13 cellular contexts compared by ENCODE assay signal in genomic region chr6:16730720-16731502, GRCh38. TPM values are rescaled to one million over a fixed set of nuclear protein-coding genes. Genes with fewer than 3 reads are reported as not detected.
DNase-seq lines count a peak whose midpoint lies in the region; ATAC-seq and TF ChIP-seq lines count a peak whose summit lies in the region.
"Had no signal": no experiment of that assay in that cellular context is flagged by ENCODE, and none has a peak within 500 bp of the region (broad histone marks: within the 10 kb centered on the region; RNA-seq: fewer than 3 reads in every experiment).

No MANE protein-coding gene starts in this region.

- H3K4me3 Mint-ChIP-seq in stimulated activated naive CD8-positive, alpha-beta T cell treated with anti-CD3 and anti-CD28 coated beads, Interleukin-15, Interleukin-2, amounts not matched to agents 100 ng/mL and 50 ng/mL, for 24 hours = peak overlapping the region; percentile 60

- H3K27me3 ChIP-seq in SJCRH30 = no peaks in the 10 kb centered on the region

- peaks cover 79% of the 10 kb centered on the region for H3K4me1 Mint-ChIP-seq in stimulated activated naive CD8-positive, alpha-beta T cell treated with anti-CD3 and anti-CD28 coated beads, Interleukin-15, Interleukin-2, amounts not matched to agents 100 ng/mL and 50 ng/mL, for 24 hours (ENCODE audit: low read depth)

- H3K36me3 Mint-ChIP-seq in stimulated activated naive CD8-positive, alpha-beta T cell treated with anti-CD3 and anti-CD28 coated beads, Interleukin-15, Interleukin-2, amounts not matched to agents 100 ng/mL and 50 ng/mL, for 24 hours (ENCODE audit: low read depth) = peaks cover 17% of the 10 kb centered on the region

- 0 out of 2 replicates have a peak, but pooled peaks cover 2% of the 10 kb centered on the region for H3K4me1 ChIP-seq in SJCRH30

- intact Hi-C loops in left colon (cut with DNase I, micrococcal nuclease) = no loop called here

- no peak overlapping the region for H3K27ac ChIP-seq in SJCRH30
- H3K27ac ChIP-seq: C4-2B had no signal

- no peaks in the 10 kb centered on the region for H3K36me3 ChIP-seq in SJCRH30

- no peak for ATAC-seq in stimulated activated naive CD8-positive, alpha-beta T cell treated with anti-CD3 and anti-CD28 coated beads, Interleukin-15, Interleukin-2, amounts not matched to agents 100 U/mL and 50 U/mL, for 24 hours
- peak; percentile 56 for ATAC-seq in left colon
- ATAC-seq in HG03045 (IDR thresholded peaks at IDR 0.05; ENCODE audit: unreplicated experiment) = no peak

- H3K27me3 Mint-ChIP-seq in stimulated activated naive CD8-positive, alpha-beta T cell treated with anti-CD3 and anti-CD28 coated beads, Interleukin-15, Interleukin-2, amounts not matched to agents 100 ng/mL and 50 ng/mL, for 24 hours = no peaks in the 10 kb centered on the region

- H3K27ac Mint-ChIP-seq in stimulated activated naive CD8-positive, alpha-beta T cell treated with anti-CD3 and anti-CD28 coated beads, Interleukin-15, Interleukin-2, amounts not matched to agents 100 ng/mL and 50 ng/mL, for 24 hours = peak overlapping the region; percentile 54

- no peak overlapping the region for H3K4me3 ChIP-seq in SJCRH30

- H3K9me3 Mint-ChIP-seq in stimulated activated naive CD8-positive, alpha-beta T cell treated with anti-CD3 and anti-CD28 coated beads, Interleukin-15, Interleukin-2, amounts not matched to agents 100 ng/mL and 50 ng/mL, for 24 hours = no peaks in the 10 kb centered on the region

- no peaks in the 10 kb centered on the region for H3K9me3 ChIP-seq in SJCRH30 (replicated peaks)

- no peak for DNase-seq in stimulated activated naive CD8-positive, alpha-beta T cell treated with anti-CD3 and anti-CD28 coated beads, Interleukin-15, Interleukin-2, amounts not matched to agents 100 U/mL and 50 U/mL, for 24 hours
- DNase-seq in left colon (no peak), SJCRH30 (no peak), glomerular visceral epithelial cell (ENCODE audit: extremely low spot score) (no peak), NCI-H2107 treated with DMSO at 0.1 percent for 48 hours (lab: John Stamatoyannopoulos, UW; ENCODE audit: unreplicated experiment) (no peak)
- DNase-seq: activated CD4-positive, alpha-beta T cell treated with anti-CD3 and anti-CD28 coated beads for 1 hour; amniotic stem cell; effector CD8-positive, alpha-beta T cell; NCI-H1930 had no signal

TF ChIP-seq in PFSK-1, 5 proteins besides CTCF, POLR2A, EP300 and RAD21:
- TF ChIP-seq POLR2AphosphoS5 (IDR thresholded peaks at IDR 0.05; ENCODE audit: low read depth, low read length) = peak; percentile 39
- no peak for TF ChIP-seq FOXP2 (optimal IDR thresholded peaks at IDR 0.05; ENCODE audit: borderline replicate concordance, extremely low read depth, extremely low read length, insufficient read depth)

RNA-seq across cellular contexts. Expression of gene ATXN1, which starts 30.3 kb away (rescaled TPM):
- 50.9 TPM for polyA plus RNA-seq in PFSK-1 (2012; ENCODE audit: insufficient read length, low read depth)
- 10 to 100 TPM; 26.9 to 55.1 TPM for total RNA-seq in left colon
- 6.0 and 6.3 TPM in 2 replicates for total RNA-seq in SJCRH30 (2014; rRNA removed; shearing (Covaris generic))
